22 cellular contexts compared by ENCODE assay signal in genomic region chr2:10002681-10003080, GRCh38.
"Had no signal": no experiment of that assay in that cellular context is flagged by ENCODE, and none has a peak within 500 bp of the region (broad histone marks: within the 10 kb centered on the region; RNA-seq: fewer than 3 reads in every experiment).

No MANE protein-coding gene starts in this region.

- H3K4me1 ChIP-seq: breast epithelium, prostate gland had no signal

- H3K36me3 ChIP-seq: breast epithelium, heart right ventricle, left lung, prostate gland, right atrium auricular region had no signal

- H3K27me3 ChIP-seq: breast epithelium, esophagus squamous epithelium, right atrium auricular region had no signal

- DNase-seq: activated CD4-positive, alpha-beta T cell treated with anti-CD3 and anti-CD28 coated beads, Interleukin-2, amount 10 ng/mL, durations not matched to agents 7 days and 5 days; activated CD4-positive, CD25-positive, alpha-beta regulatory T cell treated with anti-CD3 and anti-CD28 coated beads, Interleukin-2, amount 50 U/mL, for 72 hours; activated CD8-positive, alpha-beta memory T cell treated with anti-CD3 and anti-CD28 coated beads, Interleukin-2, amount 10 ng/mL, durations not matched to agents 7 days and 5 days; activated CD8-positive, alpha-beta T cell treated with anti-CD3 and anti-CD28 coated beads for 36 hours; activated naive CD4-positive, alpha-beta T cell; activated naive CD8-positive, alpha-beta T cell treated with anti-CD3 and anti-CD28 coated beads for 36 hours; activated T-cell treated with anti-CD3 and anti-CD28 coated beads for 4 hours; cortex of kidney; endodermal cell; esophagus squamous epithelium; heart right ventricle; natural killer cell; stimulated activated CD4-positive, alpha-beta T cell treated with anti-CD3 and anti-CD28 coated beads, Interleukin-1b, Interleukin-23, amount 100 ng/mL, for 48 hours; stimulated activated naive CD8-positive, alpha-beta T cell treated with anti-CD3 and anti-CD28 coated beads, Interleukin-15, amount 100 ng/mL, for 72 hours; trophoblast cell had no signal

- H3K4me3 ChIP-seq: breast epithelium, esophagus squamous epithelium, heart right ventricle, left lung, lung, prostate gland, right atrium auricular region, skin epidermis had no signal

- ATAC-seq: activated CD8-positive, alpha-beta memory T cell treated with anti-CD3 and anti-CD28 coated beads, Interleukin-2, amount 10 ng/mL, durations not matched to agents 7 days and 5 days; activated CD8-positive, alpha-beta T cell treated with anti-CD3 and anti-CD28 coated beads for 36 hours; heart right ventricle; left lung; natural killer cell; stimulated activated effector memory CD8-positive, alpha-beta T cell treated with anti-CD3 and anti-CD28 coated beads, Interleukin-12 subunit alpha, Interleukin-12 subunit beta, amount 100 ng/mL, for 72 hours; stimulated activated naive CD8-positive, alpha-beta T cell treated with anti-CD3 and anti-CD28 coated beads, Interleukin-15, amount 100 ng/mL, for 72 hours had no signal

- H3K4me3 Mint-ChIP-seq: activated CD4-positive, alpha-beta T cell treated with anti-CD3 and anti-CD28 coated beads, Interleukin-2, amount 10 ng/mL, durations not matched to agents 7 days and 5 days; activated CD8-positive, alpha-beta memory T cell treated with anti-CD3 and anti-CD28 coated beads, Interleukin-2, amount 10 ng/mL, durations not matched to agents 7 days and 5 days; activated CD8-positive, alpha-beta T cell treated with anti-CD3 and anti-CD28 coated beads for 36 hours; activated naive CD8-positive, alpha-beta T cell treated with anti-CD3 and anti-CD28 coated beads for 36 hours; endodermal cell; natural killer cell; stimulated activated effector memory CD8-positive, alpha-beta T cell treated with anti-CD3 and anti-CD28 coated beads, Interleukin-12 subunit alpha, Interleukin-12 subunit beta, amount 100 ng/mL, for 72 hours; stimulated activated naive CD8-positive, alpha-beta T cell treated with anti-CD3 and anti-CD28 coated beads, Interleukin-15, amount 100 ng/mL, for 72 hours had no signal

- H3K27ac Mint-ChIP-seq: activated CD4-positive, alpha-beta T cell treated with anti-CD3 and anti-CD28 coated beads, Interleukin-2, amount 10 ng/mL, durations not matched to agents 7 days and 5 days; activated CD8-positive, alpha-beta memory T cell treated with anti-CD3 and anti-CD28 coated beads, Interleukin-2, amount 10 ng/mL, durations not matched to agents 7 days and 5 days; activated CD8-positive, alpha-beta T cell treated with anti-CD3 and anti-CD28 coated beads for 36 hours; activated naive CD8-positive, alpha-beta T cell treated with anti-CD3 and anti-CD28 coated beads for 36 hours; endodermal cell; natural killer cell; stimulated activated effector memory CD8-positive, alpha-beta T cell treated with anti-CD3 and anti-CD28 coated beads, Interleukin-12 subunit alpha, Interleukin-12 subunit beta, amount 100 ng/mL, for 72 hours; stimulated activated naive CD8-positive, alpha-beta T cell treated with anti-CD3 and anti-CD28 coated beads, Interleukin-15, amount 100 ng/mL, for 72 hours had no signal

- H3K4me1 Mint-ChIP-seq: activated CD4-positive, alpha-beta T cell treated with anti-CD3 and anti-CD28 coated beads, Interleukin-2, amount 10 ng/mL, durations not matched to agents 7 days and 5 days; activated naive CD8-positive, alpha-beta T cell treated with anti-CD3 and anti-CD28 coated beads for 36 hours; stimulated activated effector memory CD8-positive, alpha-beta T cell treated with anti-CD3 and anti-CD28 coated beads, Interleukin-12 subunit alpha, Interleukin-12 subunit beta, amount 100 ng/mL, for 72 hours; stimulated activated naive CD8-positive, alpha-beta T cell treated with anti-CD3 and anti-CD28 coated beads, Interleukin-15, amount 100 ng/mL, for 72 hours had no signal

- H3K9me3 Mint-ChIP-seq: activated CD4-positive, alpha-beta T cell treated with anti-CD3 and anti-CD28 coated beads, Interleukin-2, amount 10 ng/mL, durations not matched to agents 7 days and 5 days; activated CD8-positive, alpha-beta T cell treated with anti-CD3 and anti-CD28 coated beads for 36 hours; activated naive CD8-positive, alpha-beta T cell treated with anti-CD3 and anti-CD28 coated beads for 36 hours; endodermal cell; natural killer cell; stimulated activated effector memory CD8-positive, alpha-beta T cell treated with anti-CD3 and anti-CD28 coated beads, Interleukin-12 subunit alpha, Interleukin-12 subunit beta, amount 100 ng/mL, for 72 hours; stimulated activated naive CD8-positive, alpha-beta T cell treated with anti-CD3 and anti-CD28 coated beads, Interleukin-15, amount 100 ng/mL, for 72 hours had no signal

- H3K9me3 ChIP-seq: breast epithelium, esophagus squamous epithelium, heart right ventricle, left lung, prostate gland, right atrium auricular region had no signal

- H3K36me3 Mint-ChIP-seq: activated CD8-positive, alpha-beta memory T cell treated with anti-CD3 and anti-CD28 coated beads, Interleukin-2, amount 10 ng/mL, durations not matched to agents 7 days and 5 days; activated naive CD8-positive, alpha-beta T cell treated with anti-CD3 and anti-CD28 coated beads for 36 hours; natural killer cell; stimulated activated effector memory CD8-positive, alpha-beta T cell treated with anti-CD3 and anti-CD28 coated beads, Interleukin-12 subunit alpha, Interleukin-12 subunit beta, amount 100 ng/mL, for 72 hours had no signal

- H3K27ac ChIP-seq: left lung, prostate gland, right atrium auricular region had no signal
